7 cellular contexts compared by ENCODE assay signal in the genomic region with DNA sequence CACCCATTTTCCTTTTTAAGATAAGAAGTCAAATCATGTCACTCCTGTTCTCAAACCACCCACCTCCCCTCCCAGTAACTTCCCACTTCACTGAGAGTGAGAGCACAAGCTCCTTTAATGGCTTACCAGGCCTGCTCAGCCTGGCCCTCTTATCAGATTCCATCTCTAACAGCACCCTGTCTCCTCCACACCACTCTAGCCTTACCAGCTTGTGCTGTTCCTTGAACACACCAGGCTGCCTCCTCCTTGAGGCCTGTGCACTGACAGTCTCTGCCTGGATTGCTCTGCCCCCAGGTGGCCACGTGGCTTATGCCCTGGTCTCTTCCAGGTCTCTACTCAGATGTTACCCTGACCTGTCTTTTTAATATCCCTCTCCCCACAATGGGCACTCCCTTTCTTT. TPM values are rescaled to one million over a fixed set of nuclear protein-coding genes. Genes with fewer than 3 reads are reported as not detected.
DNase-seq lines count a peak whose midpoint lies in the region; ATAC-seq, FAIRE-seq and TF ChIP-seq lines count a peak whose summit lies in the region.

No MANE protein-coding gene starts in this region.

- TF ChIP-seq CTCF in GM12875 (IDR thresholded peaks at IDR 0.05; ENCODE audit: borderline replicate concordance, insufficient read depth, low read depth, low read length), result peak; percentile 54
- TF ChIP-seq CTCF in endothelial cell of umbilical vein (IDR thresholded peaks at IDR 0.05; ENCODE audit: extremely low read depth in 1 of 2, insufficient read depth in 1 of 2, low read depth in 1 of 2, low read length in 2 of 2), result peak in 1 of 2 donors; percentile 48

- no peak overlapping the region for H2AFZ ChIP-seq in endothelial cell of umbilical vein (ENCODE audit: low read depth, low read length)

- no peaks in the 10 kb centered on the region for H3K9me1 ChIP-seq in endothelial cell of umbilical vein (replicated peaks; ENCODE audit: control insufficient read depth, extremely low read depth, insufficient read depth, low read length)

- no peaks in the 10 kb centered on the region for H4K20me1 ChIP-seq in endothelial cell of umbilical vein (replicated peaks; ENCODE audit: control insufficient read depth, extremely low read depth, insufficient read depth, low read length)

- POLR2A ChIA-PET in endothelial cell of umbilical vein (lab: Charles Lee), result no interaction called here

- peaks cover under 1% of the 10 kb centered on the region for H3K4me1 ChIP-seq in endothelial cell of umbilical vein (ENCODE audit: control insufficient read depth, extremely low read depth, insufficient read depth, low read length)

- DNase-seq in SW 1271 (lab: John Stamatoyannopoulos, UW) (peak; percentile 23 to 53), endothelial cell of umbilical vein (ENCODE audit: low read depth, low spot score) (peak; percentile 35), putamen (ENCODE audit: low spot score) (peak; percentile 45)

- peak; percentile 53 for ATAC-seq in HG03378 (IDR thresholded peaks at IDR 0.05; ENCODE audit: unreplicated experiment)
- ATAC-seq in GM21825 (IDR thresholded peaks at IDR 0.05; ENCODE audit: unreplicated experiment), result no peak
- no peak for ATAC-seq in GM18505 (IDR thresholded peaks at IDR 0.05; ENCODE audit: unreplicated experiment)

- H3K36me3 ChIP-seq in endothelial cell of umbilical vein (ENCODE audit: control insufficient read depth in 2 of 2, extremely low read depth in 1 of 2, insufficient read depth in 2 of 2, low read length in 2 of 2), result no peaks in the 10 kb centered on the region

- H3K27me3 ChIP-seq in endothelial cell of umbilical vein (ENCODE audit: control insufficient read depth in 2 of 2, insufficient read depth in 2 of 2, low read length in 2 of 2), result no peaks in the 10 kb centered on the region

- no peak overlapping the region for H3K4me2 ChIP-seq in endothelial cell of umbilical vein (ENCODE audit: insufficient read depth, low read length)

- no peak overlapping the region for H3K9ac ChIP-seq in endothelial cell of umbilical vein (replicated peaks; ENCODE audit: extremely low read depth, insufficient read depth, low read length)

- no peaks in the 10 kb centered on the region for H3K79me2 ChIP-seq in endothelial cell of umbilical vein (ENCODE audit: control insufficient read depth, insufficient read depth, low read length)

- H3K4me3 ChIP-seq in GM12875 (ENCODE audit: low read depth, low read length) (no peak overlapping the region), endothelial cell of umbilical vein (replicated peaks in 1 of 3; ENCODE audit: insufficient read depth in 1 of 3, low read depth in 1 of 3, low read length in 3 of 3) (no peak overlapping the region)

- no peak overlapping the region for H3K27ac ChIP-seq in endothelial cell of umbilical vein (ENCODE audit: insufficient read depth, low read depth, low read length)

- H3K9me3 ChIP-seq in endothelial cell of umbilical vein (replicated peaks; ENCODE audit: control insufficient read depth, insufficient read depth, low read length), result no peaks in the 10 kb centered on the region

- BruUV-seq in endothelial cell of umbilical vein (replicated peaks; lab: Mats Ljungman, UMichigan), result no TSS peak

- intact Hi-C loops in endothelial cell of umbilical vein (cut with micrococcal nuclease), result loop anchor here (1.0 kb wide), 1 partner anchor 43 kb away; no protein-coding TSS in a partner anchor

- CTCF ChIA-PET in endothelial cell of umbilical vein (lab: Charles Lee), result interaction anchor here (0.7 to 1.0 kb wide), 6 partner anchors 10 to 168 kb away, joined by 3 to 5 read pairs (median 3); no protein-coding TSS in a partner anchor

- dilution Hi-C loops in endothelial cell of umbilical vein (cut with MboI; ENCODE audit: extremely low pct_ligation_motif_present, low sequenced_read_pairs), result no loop called here

- TF ChIP-seq POLR2A in endothelial cell of umbilical vein (IDR thresholded peaks at IDR 0.05; ENCODE audit: low read depth, low read length), result no peak
- no peak for TF ChIP-seq POLR2A in GM18505 (IDR thresholded peaks at IDR 0.05; ENCODE audit: borderline replicate concordance, extremely low read depth, insufficient read depth, insufficient read length)

- peak; percentile 15 for FAIRE-seq in endothelial cell of umbilical vein (lab: Jason Lieb, UNC)

TF ChIP-seq in endothelial cell of umbilical vein, 7 proteins besides CTCF, POLR2A, EP300 and RAD21:
- no peak for TF ChIP-seq GATA2 (IDR thresholded peaks at IDR 0.05; ENCODE audit: insufficient read depth, insufficient read length, low read depth, low read length)
- no peak for TF ChIP-seq EZH2 (IDR thresholded peaks at IDR 0.05; ENCODE audit: borderline replicate concordance, low read depth, low read length, severe bottlenecking)
- TF ChIP-seq POLR2AphosphoS5 (IDR thresholded peaks at IDR 0.05; ENCODE audit: insufficient read depth, low read depth, low read length), result no peak
- no peak for TF ChIP-seq MYC (IDR thresholded peaks at IDR 0.05; ENCODE audit: low read depth, low read length)
- no peak for TF ChIP-seq JUN (IDR thresholded peaks at IDR 0.05; ENCODE audit: borderline replicate concordance, insufficient read depth, insufficient read length, low read depth)
- TF ChIP-seq FOS (IDR thresholded peaks at IDR 0.05; ENCODE audit: borderline replicate concordance, insufficient read depth, low read length), result no peak
- TF ChIP-seq, protein P1, sequence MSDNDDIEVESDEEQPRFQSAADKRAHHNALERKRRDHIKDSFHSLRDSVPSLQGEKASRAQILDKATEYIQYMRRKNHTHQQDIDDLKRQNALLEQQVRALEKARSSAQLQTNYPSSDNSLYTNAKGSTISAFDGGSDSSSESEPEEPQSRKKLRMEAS (IDR thresholded peaks at IDR 0.05; ENCODE audit: insufficient read depth, insufficient read length), result no peak

RNA-seq across cellular contexts. Expression of a gene that starts 40.1 kb away (rescaled TPM):
- 61.9 and 62.5 TPM in 2 replicates for total RNA-seq in endothelial cell of umbilical vein
- polyA plus RNA-seq in endothelial cell of umbilical vein, result 34.6 and 36.5 TPM in 2 replicates
- 29.6 and 33.9 TPM in 2 replicates for polyA plus RNA-seq in endothelial cell of umbilical vein (2011; cell fraction: cytosol; rRNA removed)
- polyA plus RNA-seq in endothelial cell of umbilical vein (2011; cell fraction: nucleus; rRNA removed), result 164 and 173 TPM in 2 replicates
- 46.6 and 50.4 TPM in 2 replicates for polyA plus RNA-seq in endothelial cell of umbilical vein (2012)
- polyA minus RNA-seq in endothelial cell of umbilical vein, result 40.0 and 48.4 TPM in 2 replicates
- 4.7 TPM for polyA minus RNA-seq in endothelial cell of umbilical vein (2011; cell fraction: cytosol; rRNA and poly(A)+ RNA removed)
- 50.3 and 54.3 TPM in 2 replicates for polyA minus RNA-seq in endothelial cell of umbilical vein (2011; cell fraction: nucleus; rRNA and poly(A)+ RNA removed)
